In the genomic region with DNA sequence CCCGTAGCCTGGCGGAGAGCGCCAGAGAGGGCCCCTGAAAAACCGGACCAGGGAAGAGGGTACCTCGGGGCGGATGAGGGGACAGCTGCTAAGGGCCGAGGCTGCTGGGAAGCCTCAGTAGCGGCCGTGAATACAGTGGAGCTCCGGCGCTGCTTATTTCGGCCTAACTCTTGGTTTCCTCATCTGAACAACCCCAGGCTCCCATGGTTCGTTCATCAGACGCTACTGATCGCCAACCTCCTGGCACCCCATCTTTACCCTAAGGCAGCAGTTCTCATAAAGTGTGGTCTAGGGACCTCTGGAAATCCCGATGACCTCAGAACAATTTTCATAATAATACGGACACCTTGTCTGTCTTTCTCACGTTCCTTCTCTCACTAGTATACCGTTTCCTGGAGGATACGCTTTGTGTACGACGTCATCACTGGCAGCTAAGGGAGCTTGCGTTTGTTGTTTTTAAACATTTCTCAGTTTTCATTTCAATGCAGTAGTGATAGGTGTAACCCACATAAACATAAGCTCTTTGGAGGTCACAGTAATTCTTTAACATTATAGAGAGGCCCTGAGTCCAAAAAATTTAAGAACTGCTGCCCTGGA, we compare ENCODE assay signal across 8 cellular contexts. TPM values are rescaled to one million over a fixed set of nuclear protein-coding genes. Genes with fewer than 3 reads are reported as not detected.
DNase-seq lines count a peak whose midpoint lies in the region; ATAC-seq and TF ChIP-seq lines count a peak whose summit lies in the region.

No MANE protein-coding gene starts in this region.

- ATAC-seq in GM18508 (IDR thresholded peaks at IDR 0.05; ENCODE audit: insufficient read depth, unreplicated experiment) (peak; percentile 37), HG02938 (IDR thresholded peaks at IDR 0.05; ENCODE audit: unreplicated experiment) (peak; percentile 43), memory B cell (ENCODE audit: low read depth) (peak; percentile 43)

- H3K27me3 Mint-ChIP-seq in chondrocyte (ENCODE audit: low read depth) (no peaks in the 10 kb centered on the region), memory B cell (peaks cover 7% of the 10 kb centered on the region)

- peaks cover 21% of the 10 kb centered on the region for H3K4me1 ChIP-seq in ACC112 (ENCODE audit: control insufficient read depth, insufficient read depth, low read length, unreplicated experiment)
- peaks cover 5% of the 10 kb centered on the region in 2 donors for H3K4me1 ChIP-seq in uterus

- no peaks in the 10 kb centered on the region for H3K9me3 ChIP-seq in uterus

- H3K9me3 Mint-ChIP-seq in chondrocyte (ENCODE audit: low read depth) (peaks cover 6% of the 10 kb centered on the region), memory B cell (no peaks in the 10 kb centered on the region)

- H3K36me3 ChIP-seq in ACC112 (ENCODE audit: insufficient read depth, low read length) (no peaks in the 10 kb centered on the region), uterus (no peaks in the 10 kb centered on the region)

- H3K27ac Mint-ChIP-seq in chondrocyte (ENCODE audit: unreplicated experiment) (peak overlapping the region; percentile 100), memory B cell (peak overlapping the region; percentile 98)

- no peak for TF ChIP-seq POLR2A in uterus (IDR thresholded peaks at IDR 0.05)

- TF ChIP-seq CTCF in chondrocyte (IDR thresholded peaks at IDR 0.05) (no peak), uterus (IDR thresholded peaks at IDR 0.05) (peak in 1 of 4 experiments; percentile 3)

- H3K79me2 ChIP-seq in ACC112 (ENCODE audit: control insufficient read depth, insufficient read depth, low read length, unreplicated experiment): peaks cover 28% of the 10 kb centered on the region

- H3K4me1 Mint-ChIP-seq in chondrocyte (ENCODE audit: low read depth) (peaks cover 25% of the 10 kb centered on the region), memory B cell (peaks cover 16% of the 10 kb centered on the region)

- DNase-seq in NCI-H526 treated with DMSO at 0.1 percent for 48 hours (lab: John Stamatoyannopoulos, UW) (peak; percentile 60), chondrocyte (ENCODE audit: low spot score) (no peak), memory B cell (ENCODE audit: low spot score in 2 of 2) (no peak), uterus (no peak)
- no peak for DNase-seq in stimulated activated CD8-positive, alpha-beta memory T cell treated with anti-CD3 and anti-CD28 coated beads, Interleukin-4, amount 100 ng/mL, for 48 hours

- peaks cover 21% of the 10 kb centered on the region for H3K27me3 ChIP-seq in ACC112 (ENCODE audit: insufficient read depth, low read length)
- H3K27me3 ChIP-seq in uterus: no peaks in the 10 kb centered on the region

- peak overlapping the region; percentile 89 for H3K4me3 ChIP-seq in ACC112 (ENCODE audit: low read depth, low read length)
- peak overlapping the region; percentile 82 to 89 for H3K4me3 ChIP-seq in uterus

- H3K4me3 Mint-ChIP-seq in chondrocyte (ENCODE audit: unreplicated experiment) (peak overlapping the region; percentile 85), memory B cell (peak overlapping the region; percentile 92)

- H3K27ac ChIP-seq in ACC112 (ENCODE audit: low read depth, low read length): peak overlapping the region; percentile 95
- H3K27ac ChIP-seq in uterus: peak overlapping the region; percentile 94 to 97

- H2AFZ ChIP-seq in ACC112 (ENCODE audit: low read length, unreplicated experiment): peak overlapping the region; percentile 98

- no peaks in the 10 kb centered on the region for H3K36me3 Mint-ChIP-seq in chondrocyte (ENCODE audit: low read depth)
- peaks cover 2% of the 10 kb centered on the region for H3K36me3 Mint-ChIP-seq in memory B cell

- intact Hi-C loops in uterus (cut with DNase I; ENCODE audit: low total_unique reads): no loop called here

RNA-seq across cellular contexts. Expression of gene RAB28, which starts 0.7 kb away (rescaled TPM):
- total RNA-seq in chondrocyte: 11.3 to 14.6 TPM (median 13.8 TPM) in 3 replicates
- total RNA-seq in uterus: 10 to 100 TPM in 3 of 4 donors, 1 to 10 TPM in 1; 9.7 to 32.6 (median 21.2) TPM

RNA-seq across cellular contexts. Expression of gene NKX3-2, which starts 59.5 kb away (rescaled TPM):
- total RNA-seq in chondrocyte (2.4 to 4.9 TPM (median 3.4 TPM) in 3 replicates), uterus (1 to 10 TPM in 1 of 4 donors, under 1 TPM in 1, not detected in 2; 0.62 to 1.2 TPM)
